ENCODE assay signal across 8 cellular contexts in the genomic region with DNA sequence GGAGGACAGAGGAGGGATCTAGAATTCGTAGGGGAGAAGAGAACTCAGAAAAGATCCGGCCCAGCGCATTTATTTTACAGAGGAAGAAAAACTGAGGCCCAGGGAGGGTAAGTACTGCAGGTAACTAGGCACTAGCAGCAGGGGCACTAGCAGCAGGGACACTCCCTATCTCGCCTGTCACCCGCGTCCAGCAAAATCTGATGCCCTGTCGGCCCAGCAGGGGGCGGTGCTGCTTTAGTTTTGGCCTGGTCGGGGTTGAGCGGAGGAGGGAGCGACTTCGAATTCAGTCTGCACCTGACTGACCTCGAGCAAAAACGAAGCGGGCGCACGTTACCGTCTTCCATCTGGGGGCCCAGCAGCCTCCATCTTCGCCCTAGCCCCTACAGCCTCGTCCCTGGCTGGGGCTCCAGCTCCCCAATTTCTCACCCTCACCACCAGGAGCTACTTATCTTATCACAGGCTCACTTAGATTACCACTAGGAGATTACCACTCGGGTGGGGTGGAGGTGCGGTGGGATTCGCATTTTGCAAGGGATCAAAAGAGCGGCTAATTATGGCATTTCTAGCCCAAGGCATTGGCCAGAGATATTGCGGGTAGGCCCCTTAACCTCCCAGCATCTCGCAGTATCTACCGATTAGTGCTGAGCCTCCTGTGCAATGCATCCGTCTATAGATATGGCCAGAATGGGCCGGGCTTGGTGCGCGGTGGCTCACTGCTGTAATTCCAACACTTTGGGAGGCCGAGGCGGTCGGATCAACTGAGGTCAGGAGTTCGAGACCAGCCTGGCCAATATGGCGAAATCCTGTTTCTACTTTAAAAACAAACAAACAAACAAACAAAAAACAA. TPM values are rescaled to one million over a fixed set of nuclear protein-coding genes. Genes with fewer than 3 reads are reported as not detected.
DNase-seq lines count a peak whose midpoint lies in the region; ATAC-seq and TF ChIP-seq lines count a peak whose summit lies in the region.

No MANE protein-coding gene starts in this region.

- peaks cover 52% of the 10 kb centered on the region for H3K27me3 ChIP-seq in ectodermal cell (ENCODE audit: control insufficient read depth, insufficient read depth, low read length, poor library complexity, severe bottlenecking)
- H3K27me3 ChIP-seq in lower lobe of right lung (ENCODE audit: low read depth), result peaks cover 57% of the 10 kb centered on the region

- peaks cover 27% of the 10 kb centered on the region for H3K4me1 Mint-ChIP-seq in activated CD4-positive, alpha-beta memory T cell treated with anti-CD3 and anti-CD28 coated beads, Interleukin-2, amount 10 ng/mL, durations not matched to agents 7 days and 5 days

- H3K4me3 ChIP-seq in ectodermal cell (ENCODE audit: insufficient read depth, low read depth, low read length) (peak overlapping the region; percentile 38), lower lobe of right lung (peak overlapping the region; percentile 51)

- no peaks in the 10 kb centered on the region for H3K4me1 ChIP-seq in ectodermal cell (ENCODE audit: control insufficient read depth, insufficient read depth, low read length)
- H3K4me1 ChIP-seq in lower lobe of right lung, result peaks cover 20% of the 10 kb centered on the region

- peak; percentile 92 for ATAC-seq in GM19452 (IDR thresholded peaks at IDR 0.05; ENCODE audit: unreplicated experiment)
- ATAC-seq in lower lobe of right lung, result peak; percentile 97

- DNase-seq in HK-2 (ENCODE audit: unreplicated experiment) (peak; percentile 93), NCI-H774 (lab: John Stamatoyannopoulos, UW) (peak; percentile 83), lower lobe of right lung (peak; percentile 88)
- DNase-seq in activated CD4-positive, alpha-beta memory T cell treated with anti-CD3 and anti-CD28 coated beads, Interleukin-2, amount 10 ng/mL, durations not matched to agents 7 days and 5 days, result peak; percentile 92
- peak; percentile 85 to 92 for DNase-seq in stimulated activated CD4-positive, alpha-beta T cell treated with anti-CD3 and anti-CD28 coated beads, Interleukin-4, amount 100 ng/mL, for 48 hours (ENCODE audit: low read depth in 2 of 2)

- TF ChIP-seq CTCF in C4-2B (conservative IDR thresholded peaks at IDR 0.05), result peak; percentile 84
- peak; percentile 92 for TF ChIP-seq CTCF in lower lobe of right lung (IDR thresholded peaks at IDR 0.05)

- no peak overlapping the region for H3K27ac Mint-ChIP-seq in activated CD4-positive, alpha-beta memory T cell treated with anti-CD3 and anti-CD28 coated beads, Interleukin-2, amount 10 ng/mL, durations not matched to agents 7 days and 5 days

- H3K9me3 Mint-ChIP-seq in activated CD4-positive, alpha-beta memory T cell treated with anti-CD3 and anti-CD28 coated beads, Interleukin-2, amount 10 ng/mL, durations not matched to agents 7 days and 5 days, result no peaks in the 10 kb centered on the region

- 39 to 40% methylated on average over 36 of the region's 36 CpGs for WGBS in ectodermal cell, 2 experiments

- intact Hi-C loops in lower lobe of right lung (cut with DNase I), result no loop called here

- CTCF ChIA-PET in activated CD4-positive, alpha-beta memory T cell treated with anti-CD3 and anti-CD28 coated beads, Interleukin-2, amount 10 ng/mL, durations not matched to agents 7 days and 5 days (lab: Charles Lee), result interaction anchor here (0.6 to 3.5 kb wide), 6 partner anchors 9 to 44 kb away, joined by 3 to 11 read pairs (median 4); no protein-coding TSS in a partner anchor

- no peaks in the 10 kb centered on the region for H3K36me3 Mint-ChIP-seq in activated CD4-positive, alpha-beta memory T cell treated with anti-CD3 and anti-CD28 coated beads, Interleukin-2, amount 10 ng/mL, durations not matched to agents 7 days and 5 days (ENCODE audit: low read depth)

- H3K36me3 ChIP-seq in ectodermal cell (ENCODE audit: control insufficient read depth, insufficient read depth, low read length) (no peaks in the 10 kb centered on the region), lower lobe of right lung (no peaks in the 10 kb centered on the region)

- peak overlapping the region; percentile 64 for H3K27ac ChIP-seq in C4-2B
- no peak overlapping the region for H3K27ac ChIP-seq in ectodermal cell (ENCODE audit: insufficient read depth, low read depth, low read length, poor library complexity, severe bottlenecking)
- H3K27ac ChIP-seq in lower lobe of right lung, result no peak overlapping the region

- no peaks in the 10 kb centered on the region for H3K9me3 ChIP-seq in ectodermal cell (ENCODE audit: control insufficient read depth, low read length)
- H3K9me3 ChIP-seq in lower lobe of right lung, result no peaks in the 10 kb centered on the region

- H3K4me3 Mint-ChIP-seq in activated CD4-positive, alpha-beta memory T cell treated with anti-CD3 and anti-CD28 coated beads, Interleukin-2, amount 10 ng/mL, durations not matched to agents 7 days and 5 days, result peak overlapping the region; percentile 78

- POLR2A ChIA-PET in activated CD4-positive, alpha-beta memory T cell treated with anti-CD3 and anti-CD28 coated beads, Interleukin-2, amount 10 ng/mL, durations not matched to agents 7 days and 5 days (lab: Charles Lee), result no interaction called here

- peaks cover 60% of the 10 kb centered on the region for H3K27me3 Mint-ChIP-seq in activated CD4-positive, alpha-beta memory T cell treated with anti-CD3 and anti-CD28 coated beads, Interleukin-2, amount 10 ng/mL, durations not matched to agents 7 days and 5 days

RNA-seq across cellular contexts. Expression of a gene that starts 17.8 kb away (rescaled TPM):
- total RNA-seq in activated CD4-positive, alpha-beta memory T cell treated with anti-CD3 and anti-CD28 coated beads, Interleukin-2, amount 10 ng/mL, durations not matched to agents 7 days and 5 days, result 1 to 10 TPM; 4.1 to 4.8 TPM
- not detected for polyA plus RNA-seq in ectodermal cell (2013, experiment 1 of 4)
- polyA plus RNA-seq in ectodermal cell (2013, experiment 2 of 4), result 0.12 TPM
- polyA plus RNA-seq in ectodermal cell (2013, experiment 3 of 4), result not detected
- polyA plus RNA-seq in ectodermal cell (2013, experiment 4 of 4), result not detected
- 5.5 TPM for total RNA-seq in lower lobe of right lung

RNA-seq across cellular contexts. Expression of a gene that starts 53.1 kb away (rescaled TPM):
- 1 to 10 TPM; 1.7 to 2.1 TPM for total RNA-seq in activated CD4-positive, alpha-beta memory T cell treated with anti-CD3 and anti-CD28 coated beads, Interleukin-2, amount 10 ng/mL, durations not matched to agents 7 days and 5 days
- not detected for polyA plus RNA-seq in ectodermal cell (2013, experiment 1 of 4)
- 0.14 TPM for polyA plus RNA-seq in ectodermal cell (2013, experiment 2 of 4)
- not detected for polyA plus RNA-seq in ectodermal cell (2013, experiment 3 of 4)
- not detected for polyA plus RNA-seq in ectodermal cell (2013, experiment 4 of 4)
- total RNA-seq in lower lobe of right lung, result 1.5 TPM
